8 cellular contexts compared by ENCODE assay signal in genomic region chr19:18612772-18613588, GRCh38. TPM values are rescaled to one million over a fixed set of nuclear protein-coding genes. Genes with fewer than 3 reads are reported as not detected.
DNase-seq lines count a peak whose midpoint lies in the region; ATAC-seq and TF ChIP-seq lines count a peak whose summit lies in the region.

Gene TMEM59L (plus strand): TSS chr19:18612870. CDS start chr19:18612959, 89 bp downstream.

- H2AFZ ChIP-seq in mammary epithelial cell (ENCODE audit: low read depth, low read length): peak within 1 kb of the TSS; percentile 71

- TF ChIP-seq EP300 in tibial nerve (IDR thresholded peaks at IDR 0.05): no peak

- peak within 1 kb of the TSS; percentile 86 for H3K4me2 ChIP-seq in mammary epithelial cell (ENCODE audit: insufficient read depth, low read depth, low read length)

- ATAC-seq in GM19463 (IDR thresholded peaks at IDR 0.05; ENCODE audit: unreplicated experiment) (no peak), GM19455 (IDR thresholded peaks at IDR 0.05; ENCODE audit: unreplicated experiment) (no peak)

- intact Hi-C loops in mammary epithelial cell (cut with micrococcal nuclease): no loop called here

- no peaks in the 10 kb centered on the region for H3K79me2 ChIP-seq in mammary epithelial cell (ENCODE audit: insufficient read depth, low read length)

- H3K27me3 ChIP-seq in SJCRH30 (peaks cover 69% of the 10 kb centered on the region), mammary epithelial cell (ENCODE audit: insufficient read depth, low read length) (peaks cover 52% of the 10 kb centered on the region), tibial nerve (peaks cover 4 to 98% of the 10 kb centered on the region in 2 donors)

- WGBS in mammary epithelial cell (ENCODE audit: low coverage, missing lambda C conversion rate): 3% methylated on average over 27 of the region's 70 CpGs
- WGBS in mesodermal cell (ENCODE audit: insufficient coverage in 2 of 2), 2 experiments: 1% methylated on average over 48 to 58 of the region's 70 CpGs
- 3 to 4% methylated on average over 26 to 59 of the region's 70 CpGs for WGBS in tibial nerve, 2 donors

- H3K36me3 ChIP-seq in SJCRH30: no peaks in the 10 kb centered on the region
- no peaks in the 10 kb centered on the region for H3K36me3 ChIP-seq in mammary epithelial cell (ENCODE audit: insufficient read depth, low read length)
- no peaks in the 10 kb centered on the region for H3K36me3 ChIP-seq in mesodermal cell (ENCODE audit: control insufficient read depth, insufficient read depth, low read length)
- H3K36me3 ChIP-seq in tibial nerve: no peaks in the 10 kb centered on the region

- peak within 1 kb of the TSS; percentile 34 for H3K4me3 ChIP-seq in SJCRH30
- peak within 1 kb of the TSS; percentile 21 to 46 (median 27) for H3K4me3 ChIP-seq in mammary epithelial cell (replicated peaks in 1 of 3; ENCODE audit: insufficient read depth in 1 of 3, low read depth in 2 of 3, low read length in 3 of 3)
- peak within 1 kb of the TSS; percentile 38 for H3K4me3 ChIP-seq in mesodermal cell (ENCODE audit: extremely low read depth, insufficient read depth, low read length, poor library complexity, severe bottlenecking)
- H3K4me3 ChIP-seq in tibial nerve: peak within 1 kb of the TSS; percentile 24 to 51 (median 32)

- TF ChIP-seq CTCF in mammary epithelial cell (conservative IDR thresholded peaks at IDR 0.05 in 1 of 2, IDR thresholded peaks at IDR 0.05 in 1 of 2; ENCODE audit: extremely low read depth in 1 of 2, insufficient read depth in 1 of 2, low read depth in 1 of 2, low read length in 2 of 2): no peak
- no peak for TF ChIP-seq CTCF in tibial nerve (IDR thresholded peaks at IDR 0.05)

- peaks cover 4% of the 10 kb centered on the region for H4K20me1 ChIP-seq in mammary epithelial cell (ENCODE audit: insufficient read depth, low read length)

- no peak for TF ChIP-seq POLR2A in tibial nerve (IDR thresholded peaks at IDR 0.05)

- dilution Hi-C loops in mammary epithelial cell (cut with HindIII; ENCODE audit: low sequenced_read_pairs): no loop called here

- no TSS peak for BruUV-seq in mammary epithelial cell (replicated peaks; lab: Mats Ljungman, UMichigan)

- H3K27ac ChIP-seq in SJCRH30 (no peak within 1 kb of the TSS), mammary epithelial cell (ENCODE audit: insufficient read depth, low read depth, low read length) (no peak within 1 kb of the TSS), mesodermal cell (ENCODE audit: low read depth, low read length, severe bottlenecking) (no peak within 1 kb of the TSS), tibial nerve (no peak within 1 kb of the TSS)

- DNase-seq in EH (ENCODE audit: low read depth) (peak; percentile 23), SJCRH30 (no peak), mammary epithelial cell (no peak), tibial nerve (ENCODE audit: low spot score in 2 of 2) (no peak), HK-2 (ENCODE audit: unreplicated experiment) (no peak)

- H3K4me1 ChIP-seq in SJCRH30 (peaks cover 17% of the 10 kb centered on the region), mammary epithelial cell (ENCODE audit: insufficient read depth, low read length) (peaks cover 15% of the 10 kb centered on the region), mesodermal cell (ENCODE audit: control insufficient read depth, insufficient read depth, low read length, poor library complexity, severe bottlenecking) (peaks cover 42% of the 10 kb centered on the region), tibial nerve (peaks cover 0 to 41% (median 27%) of the 10 kb centered on the region in 4 donors)

- H3K9ac ChIP-seq in mammary epithelial cell (ENCODE audit: insufficient read depth, low read length): no peak within 1 kb of the TSS

- in situ Hi-C loops in mammary epithelial cell (cut with MboI; ENCODE audit: low sequenced_read_pairs in 2 of 2): no loop called here

- CTCF ChIA-PET in mammary epithelial cell (lab: Charles Lee; ENCODE audit: low non-redundant PET): no interaction called here

- H3K9me3 ChIP-seq in SJCRH30 (replicated peaks): no peaks in the 10 kb centered on the region
- no peaks in the 10 kb centered on the region for H3K9me3 ChIP-seq in mammary epithelial cell (replicated peaks; ENCODE audit: insufficient read depth, low read length)
- no peaks in the 10 kb centered on the region for H3K9me3 ChIP-seq in mesodermal cell (ENCODE audit: control insufficient read depth, low read length)
- no peaks in the 10 kb centered on the region for H3K9me3 ChIP-seq in tibial nerve

RNA-seq across cellular contexts. Expression of gene TMEM59L, which starts in this region (rescaled TPM):
- 0.20 TPM in 1 of 2 replicates, not detected in the other for total RNA-seq in SJCRH30 (2014; rRNA removed; shearing (Covaris generic))
- total RNA-seq in mammary epithelial cell: under 1 TPM in 1 of 2 donors, not detected in 1; 0.89 TPM
- 0.05 TPM for polyA plus RNA-seq in mammary epithelial cell
- polyA minus RNA-seq in mammary epithelial cell: not detected
- 14.7 TPM for polyA plus RNA-seq in mesodermal cell (2013, experiment 1 of 2)
- polyA plus RNA-seq in mesodermal cell (2013, experiment 2 of 2): 10.4 TPM
- total RNA-seq in tibial nerve: 10 to 100 TPM in 1 of 4 donors, 1 to 10 TPM in 2, not detected in 1; 3.1 to 12.6 (median 4.2) TPM
